In the genomic region with DNA sequence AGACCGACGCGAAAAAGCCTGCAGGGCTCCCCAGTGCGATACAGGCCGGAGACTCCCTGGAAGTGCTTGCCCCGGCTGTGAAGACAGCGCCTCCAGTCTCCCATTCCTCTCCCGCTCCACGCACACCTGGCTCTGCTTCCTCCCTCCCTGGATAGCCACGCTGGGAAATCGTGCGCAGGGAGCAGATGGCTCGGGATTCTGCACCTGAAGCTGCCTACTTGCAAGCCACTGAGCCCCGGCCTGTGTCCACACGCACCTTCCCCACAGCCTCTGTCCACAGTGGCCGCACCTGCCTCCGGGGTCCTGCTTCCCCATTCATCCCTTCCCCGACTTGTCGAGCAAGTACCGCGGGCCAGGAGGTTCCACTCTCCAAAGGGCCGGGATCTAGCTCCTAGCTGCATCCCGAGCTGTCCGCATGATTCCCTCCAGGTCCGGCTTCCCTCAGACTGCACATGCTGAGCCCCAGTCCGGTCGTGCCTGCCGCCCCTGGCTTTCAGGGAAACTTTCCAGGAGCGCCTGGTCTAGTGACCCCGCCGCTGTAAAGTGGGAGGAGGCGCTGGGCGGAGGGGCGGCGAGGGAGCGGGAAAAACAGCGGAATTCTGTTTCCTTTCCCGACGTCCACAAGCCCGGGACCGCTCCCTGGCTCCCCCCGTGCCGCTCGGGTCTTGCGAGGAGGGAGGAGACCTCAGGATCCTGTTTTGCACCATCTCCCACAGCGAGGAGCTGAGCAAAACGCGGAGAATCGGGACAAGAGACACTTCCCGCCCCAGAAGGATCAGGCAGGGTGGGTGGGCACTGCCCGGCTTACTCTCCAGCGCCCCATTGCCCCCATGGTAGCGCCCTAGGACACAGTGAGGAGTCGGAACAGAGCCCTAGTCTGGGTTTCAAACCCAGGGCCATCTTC, we compare ENCODE assay signal across 8 cellular contexts. TPM values are rescaled to one million over a fixed set of nuclear protein-coding genes. Genes with fewer than 3 reads are reported as not detected.
DNase-seq lines count a peak whose midpoint lies in the region; ATAC-seq and TF ChIP-seq lines count a peak whose summit lies in the region.

No MANE protein-coding gene starts in this region.

- H3K4me3 ChIP-seq in Peyer's patch (peak overlapping the region; percentile 52 to 79 (median 66)), neural progenitor cell (peak overlapping the region; percentile 99)

- H3K27ac Mint-ChIP-seq in neural progenitor cell = peak overlapping the region; percentile 54

- peak overlapping the region; percentile 65 for H2AFZ ChIP-seq in neural progenitor cell (replicated peaks)

- H3K79me2 ChIP-seq in neural progenitor cell (ENCODE audit: low read depth) = peaks cover 79% of the 10 kb centered on the region

- H3K4me1 ChIP-seq in Peyer's patch (peaks cover 0 to 24% (median 9%) of the 10 kb centered on the region in 4 donors), neural progenitor cell (peaks cover 47% of the 10 kb centered on the region)

- H3K36me3 ChIP-seq in Peyer's patch = no peaks in the 10 kb centered on the region
- no peaks in the 10 kb centered on the region for H3K36me3 ChIP-seq in neural progenitor cell

- H3K27me3 Mint-ChIP-seq in neural progenitor cell (ENCODE audit: insufficient read depth, low read depth) = peaks cover 7% of the 10 kb centered on the region

- TF ChIP-seq CTCF in GM10266 (IDR thresholded peaks at IDR 0.05; ENCODE audit: control insufficient read depth, insufficient read depth, low read depth, missing control alignments) (no peak), Peyer's patch (IDR thresholded peaks at IDR 0.05) (no peak), neural progenitor cell (IDR thresholded peaks at IDR 0.05) (no peak)

- H3K9me3 Mint-ChIP-seq in neural progenitor cell = no peaks in the 10 kb centered on the region

- H3K4me1 Mint-ChIP-seq in neural progenitor cell = peaks cover 22% of the 10 kb centered on the region

- peak overlapping the region; percentile 98 for H3K4me3 Mint-ChIP-seq in neural progenitor cell

- peak overlapping the region; percentile 73 for H3K9ac ChIP-seq in neural progenitor cell

- no peak for TF ChIP-seq POLR2A in Peyer's patch (IDR thresholded peaks at IDR 0.05)

- H3F3A ChIP-seq in neural progenitor cell (ENCODE audit: low read depth) = peaks cover 28% of the 10 kb centered on the region

- DNase-seq in GM10266 (ENCODE audit: extremely low spot score) = peak; percentile 11
- DNase-seq in Peyer's patch = peak in 2 of 3 donors; percentile 58 to 74
- DNase-seq in foreskin melanocyte = peak; percentile 37
- DNase-seq in neural progenitor cell (ENCODE audit: low spot score) = peak; percentile 81
- DNase-seq in stimulated activated CD4-positive, alpha-beta T cell treated with anti-CD3 and anti-CD28 coated beads, Interleukin-4, amount 100 ng/mL, for 1 hour = no peak
- no peak for DNase-seq in NCI-H2107 treated with DMSO at 0.1 percent for 48 hours (lab: John Stamatoyannopoulos, UW; ENCODE audit: unreplicated experiment)
- no peak for DNase-seq in stimulated activated CD4-positive, alpha-beta T cell treated with anti-CD3 and anti-CD28 coated beads, Interleukin-4, amount 100 ng/mL, for 4 hours

- H3K27me3 ChIP-seq in Peyer's patch = no peaks in the 10 kb centered on the region
- H3K27me3 ChIP-seq in neural progenitor cell = no peaks in the 10 kb centered on the region

- H3K4me2 ChIP-seq in neural progenitor cell = peak overlapping the region; percentile 91

- no peaks in the 10 kb centered on the region for H3K9me3 ChIP-seq in Peyer's patch
- H3K9me3 ChIP-seq in neural progenitor cell (ENCODE audit: low read depth) = no peaks in the 10 kb centered on the region

- peaks cover 67% of the 10 kb centered on the region for H4K20me1 ChIP-seq in neural progenitor cell (ENCODE audit: low read depth)

- no peak for ATAC-seq in HG03159 (IDR thresholded peaks at IDR 0.05; ENCODE audit: unreplicated experiment)

- H3K27ac ChIP-seq in Peyer's patch (peak overlapping the region; percentile 68 to 88 (median 80)), neural progenitor cell (peak overlapping the region; percentile 49)

- H3K36me3 Mint-ChIP-seq in neural progenitor cell = peaks cover 4% of the 10 kb centered on the region

RNA-seq across cellular contexts. Expression of a gene that starts 2.0 kb away (rescaled TPM):
- total RNA-seq in Peyer's patch (100 to 1,000 TPM in 3 of 4 donors, 10 to 100 TPM in 1; 37.1 to 121 (median 111) TPM), neural progenitor cell (ENCODE audit: low replicate concordance) (75.3 and 86.4 TPM in 2 replicates)

Comparison
In these comparisons a context has a peak if more than half of its experiments do, and no peak if none do; other contexts are left out.
1. DNase-seq: peak in GM10266 (single experiment), Peyer's patch (2 of 3), foreskin melanocyte (single experiment) and neural progenitor cell (single experiment); none in stimulated activated CD4-positive, alpha-beta T cell treated with anti-CD3 and anti-CD28 coated beads, Interleukin-4, amount 100 ng/mL, for 1 hour (single experiment), NCI-H2107 treated with DMSO at 0.1 percent for 48 hours (single experiment) and stimulated activated CD4-positive, alpha-beta T cell treated with anti-CD3 and anti-CD28 coated beads, Interleukin-4, amount 100 ng/mL, for 4 hours (0 of 2).